ENCODE assay signal across 1 cellular context in the genomic region with DNA sequence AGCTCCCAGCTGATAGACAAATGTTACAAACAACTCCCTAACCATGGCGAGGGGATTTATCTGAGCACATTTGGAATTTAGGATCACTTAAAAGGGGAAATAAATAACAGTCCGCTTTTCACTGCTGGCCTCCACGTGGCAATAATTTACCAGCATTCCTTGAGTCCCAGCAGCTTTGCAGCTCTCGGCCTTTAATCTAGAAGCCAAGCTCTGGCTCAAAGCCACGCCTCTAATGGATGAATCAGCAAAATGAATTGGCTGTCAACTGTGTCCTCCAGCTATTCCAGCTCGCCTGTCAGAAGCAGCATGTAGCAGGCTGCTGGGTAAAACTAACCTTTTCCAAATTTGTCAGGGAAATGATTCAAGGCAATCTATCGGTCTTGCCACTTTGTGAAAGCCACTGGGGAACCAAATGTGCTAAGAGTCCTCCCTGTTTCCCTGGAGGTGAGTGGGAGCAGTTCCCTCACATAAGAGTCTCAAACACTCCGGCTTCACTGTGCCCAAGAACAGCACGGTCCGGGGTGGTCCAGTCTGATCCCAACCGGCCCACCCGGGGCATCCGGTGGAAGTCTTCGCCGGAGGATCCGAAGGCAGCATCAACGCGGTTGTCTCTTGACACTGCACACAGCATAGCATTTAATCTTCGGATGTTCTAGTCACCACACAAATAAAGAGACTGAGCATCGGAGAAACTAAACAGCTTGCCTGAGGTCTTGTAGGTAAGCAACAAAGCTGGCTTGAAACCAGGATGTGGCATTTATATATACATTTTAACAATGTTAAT.
TF ChIP-seq lines count a peak whose summit lies in the region.

No MANE protein-coding gene starts in this region.

TF ChIP-seq in HepG2, 621 proteins besides CTCF, POLR2A, EP300 and RAD21 (continued from another document and continues in another):
- TF ChIP-seq, protein P1, sequence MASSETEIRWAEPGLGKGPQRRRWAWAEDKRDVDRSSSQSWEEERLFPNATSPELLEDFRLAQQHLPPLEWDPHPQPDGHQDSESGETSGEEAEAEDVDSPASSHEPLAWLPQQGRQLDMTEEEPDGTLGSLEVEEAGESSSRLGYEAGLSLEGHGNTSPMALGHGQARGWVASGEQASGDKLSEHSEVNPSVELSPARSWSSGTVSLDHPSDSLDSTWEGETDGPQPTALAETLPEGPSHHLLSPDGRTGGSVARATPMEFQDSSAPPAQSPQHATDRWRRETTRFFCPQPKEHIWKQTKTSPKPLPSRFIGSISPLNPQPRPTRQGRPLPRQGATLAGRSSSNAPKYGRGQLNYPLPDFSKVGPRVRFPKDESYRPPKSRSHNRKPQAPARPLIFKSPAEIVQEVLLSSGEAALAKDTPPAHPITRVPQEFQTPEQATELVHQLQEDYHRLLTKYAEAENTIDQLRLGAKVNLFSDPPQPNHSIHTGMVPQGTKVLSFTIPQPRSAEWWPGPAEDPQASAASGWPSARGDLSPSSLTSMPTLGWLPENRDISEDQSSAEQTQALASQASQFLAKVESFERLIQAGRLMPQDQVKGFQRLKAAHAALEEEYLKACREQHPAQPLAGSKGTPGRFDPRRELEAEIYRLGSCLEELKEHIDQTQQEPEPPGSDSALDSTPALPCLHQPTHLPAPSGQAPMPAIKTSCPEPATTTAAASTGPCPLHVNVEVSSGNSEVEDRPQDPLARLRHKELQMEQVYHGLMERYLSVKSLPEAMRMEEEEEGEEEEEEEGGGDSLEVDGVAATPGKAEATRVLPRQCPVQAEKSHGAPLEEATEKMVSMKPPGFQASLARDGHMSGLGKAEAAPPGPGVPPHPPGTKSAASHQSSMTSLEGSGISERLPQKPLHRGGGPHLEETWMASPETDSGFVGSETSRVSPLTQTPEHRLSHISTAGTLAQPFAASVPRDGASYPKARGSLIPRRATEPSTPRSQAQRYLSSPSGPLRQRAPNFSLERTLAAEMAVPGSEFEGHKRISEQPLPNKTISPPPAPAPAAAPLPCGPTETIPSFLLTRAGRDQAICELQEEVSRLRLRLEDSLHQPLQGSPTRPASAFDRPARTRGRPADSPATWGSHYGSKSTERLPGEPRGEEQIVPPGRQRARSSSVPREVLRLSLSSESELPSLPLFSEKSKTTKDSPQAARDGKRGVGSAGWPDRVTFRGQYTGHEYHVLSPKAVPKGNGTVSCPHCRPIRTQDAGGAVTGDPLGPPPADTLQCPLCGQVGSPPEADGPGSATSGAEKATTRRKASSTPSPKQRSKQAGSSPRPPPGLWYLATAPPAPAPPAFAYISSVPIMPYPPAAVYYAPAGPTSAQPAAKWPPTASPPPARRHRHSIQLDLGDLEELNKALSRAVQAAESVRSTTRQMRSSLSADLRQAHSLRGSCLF (CRISPR knock-in tag; IDR thresholded peaks at IDR 0.05; ENCODE audit: borderline replicate concordance): peak; percentile 71; the same call in 1 of the 2 replicates
- TF ChIP-seq MAZ (IDR thresholded peaks at IDR 0.05; ENCODE audit: borderline replicate concordance, low read depth, low read length) (no peak), MAZ (CRISPR knock-in tag; IDR thresholded peaks at IDR 0.05; ENCODE audit: low read depth) (peak; percentile 78; the same call in 1 of the 2 replicates), HIVEP1 (CRISPR knock-in tag; IDR thresholded peaks at IDR 0.05) (no peak), ZKSCAN5 (CRISPR knock-in tag; IDR thresholded peaks at IDR 0.05) (peak; percentile 46; the same call in 1 of the 2 replicates), TGIF2 (CRISPR knock-in tag; IDR thresholded peaks at IDR 0.05) (peak; percentile 100), CHD4 (IDR thresholded peaks at IDR 0.05; ENCODE audit: borderline replicate concordance, low read length) (no peak), RORA (CRISPR knock-in tag; IDR thresholded peaks at IDR 0.05) (no peak), ZSCAN31 (CRISPR knock-in tag; IDR thresholded peaks at IDR 0.05; ENCODE audit: low read depth) (0 out of 2 replicates have a peak, but pooled peaks have one; percentile 61), RFXAP (CRISPR knock-in tag; IDR thresholded peaks at IDR 0.05; ENCODE audit: borderline replicate concordance) (peak; percentile 39; the same call in 1 of the 2 replicates), ZNF234 (CRISPR knock-in tag; conservative IDR thresholded peaks at IDR 0.05) (0 out of 2 replicates have a peak, but pooled peaks have one; percentile 51), PITX1 (CRISPR knock-in tag; IDR thresholded peaks at IDR 0.05) (peak; percentile 91), ZNF124 (CRISPR knock-in tag; IDR thresholded peaks at IDR 0.05) (peak; percentile 83; the same call in 1 of the 2 replicates), ZNF616 (CRISPR knock-in tag; IDR thresholded peaks at IDR 0.05; ENCODE audit: low read depth) (no peak), HDAC6 (IDR thresholded peaks at IDR 0.05; ENCODE audit: low read depth, low read length) (no peak), HNF4A (CRISPR knock-in tag; IDR thresholded peaks at IDR 0.05) (peak; percentile 61), PHF5A (CRISPR knock-in tag; IDR thresholded peaks at IDR 0.05; ENCODE audit: low read depth, unreplicated experiment) (no peak), TBX3 (IDR thresholded peaks at IDR 0.05; ENCODE audit: borderline replicate concordance) (no peak), IKZF4 (CRISPR knock-in tag; IDR thresholded peaks at IDR 0.05; ENCODE audit: borderline replicate concordance, low read depth, not compliant biosample characterization) (peak; percentile 9), ZNF746 (CRISPR knock-in tag; IDR thresholded peaks at IDR 0.05) (no peak), CCDC6 (CRISPR knock-in tag; IDR thresholded peaks at IDR 0.05) (peak; percentile 92), MTF2 (CRISPR knock-in tag; IDR thresholded peaks at IDR 0.05; ENCODE audit: borderline replicate concordance) (no peak), ZNF776 (CRISPR knock-in tag; IDR thresholded peaks at IDR 0.05) (no peak), RXRB (CRISPR knock-in tag; IDR thresholded peaks at IDR 0.05; ENCODE audit: borderline replicate concordance) (peak; percentile 84; the same call in 1 of the 2 replicates), SATB2 (CRISPR knock-in tag; IDR thresholded peaks at IDR 0.05) (peak; percentile 94), FOXP1 (IDR thresholded peaks at IDR 0.05) (no peak), FOXP1 (CRISPR knock-in tag; IDR thresholded peaks at IDR 0.05) (no peak; the same call in 1 of the 2 replicates), HNRNPK (IDR thresholded peaks at IDR 0.05; ENCODE audit: low read depth, low read length, poor library complexity, severe bottlenecking) (no peak), POLR2AphosphoS2 (IDR thresholded peaks at IDR 0.05; ENCODE audit: low read depth, low read length) (no peak), ZNF737 (CRISPR knock-in tag; IDR thresholded peaks at IDR 0.05; ENCODE audit: borderline replicate concordance) (no peak), ZNF772 (CRISPR knock-in tag; IDR thresholded peaks at IDR 0.05) (peak; percentile 91), NFE2 (CRISPR knock-in tag; IDR thresholded peaks at IDR 0.05) (peak; percentile 100), SRY (CRISPR knock-in tag; IDR thresholded peaks at IDR 0.05) (no peak; the same call in 1 of the 2 replicates), STAT5B (CRISPR knock-in tag; IDR thresholded peaks at IDR 0.05) (no peak), ZNF335 (CRISPR knock-in tag; IDR thresholded peaks at IDR 0.05) (peak; percentile 26; the same call in 1 of the 2 replicates)
- TF ChIP-seq, protein P2, sequence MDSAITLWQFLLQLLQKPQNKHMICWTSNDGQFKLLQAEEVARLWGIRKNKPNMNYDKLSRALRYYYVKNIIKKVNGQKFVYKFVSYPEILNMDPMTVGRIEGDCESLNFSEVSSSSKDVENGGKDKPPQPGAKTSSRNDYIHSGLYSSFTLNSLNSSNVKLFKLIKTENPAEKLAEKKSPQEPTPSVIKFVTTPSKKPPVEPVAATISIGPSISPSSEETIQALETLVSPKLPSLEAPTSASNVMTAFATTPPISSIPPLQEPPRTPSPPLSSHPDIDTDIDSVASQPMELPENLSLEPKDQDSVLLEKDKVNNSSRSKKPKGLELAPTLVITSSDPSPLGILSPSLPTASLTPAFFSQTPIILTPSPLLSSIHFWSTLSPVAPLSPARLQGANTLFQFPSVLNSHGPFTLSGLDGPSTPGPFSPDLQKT (CRISPR knock-in tag; IDR thresholded peaks at IDR 0.05; ENCODE audit: borderline replicate concordance): no peak
- TF ChIP-seq, protein P3, sequence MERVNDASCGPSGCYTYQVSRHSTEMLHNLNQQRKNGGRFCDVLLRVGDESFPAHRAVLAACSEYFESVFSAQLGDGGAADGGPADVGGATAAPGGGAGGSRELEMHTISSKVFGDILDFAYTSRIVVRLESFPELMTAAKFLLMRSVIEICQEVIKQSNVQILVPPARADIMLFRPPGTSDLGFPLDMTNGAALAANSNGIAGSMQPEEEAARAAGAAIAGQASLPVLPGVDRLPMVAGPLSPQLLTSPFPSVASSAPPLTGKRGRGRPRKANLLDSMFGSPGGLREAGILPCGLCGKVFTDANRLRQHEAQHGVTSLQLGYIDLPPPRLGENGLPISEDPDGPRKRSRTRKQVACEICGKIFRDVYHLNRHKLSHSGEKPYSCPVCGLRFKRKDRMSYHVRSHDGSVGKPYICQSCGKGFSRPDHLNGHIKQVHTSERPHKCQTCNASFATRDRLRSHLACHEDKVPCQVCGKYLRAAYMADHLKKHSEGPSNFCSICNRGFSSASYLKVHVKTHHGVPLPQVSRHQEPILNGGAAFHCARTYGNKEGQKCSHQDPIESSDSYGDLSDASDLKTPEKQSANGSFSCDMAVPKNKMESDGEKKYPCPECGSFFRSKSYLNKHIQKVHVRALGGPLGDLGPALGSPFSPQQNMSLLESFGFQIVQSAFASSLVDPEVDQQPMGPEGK (CRISPR knock-in tag; IDR thresholded peaks at IDR 0.05): no peak
- TF ChIP-seq, protein P4, sequence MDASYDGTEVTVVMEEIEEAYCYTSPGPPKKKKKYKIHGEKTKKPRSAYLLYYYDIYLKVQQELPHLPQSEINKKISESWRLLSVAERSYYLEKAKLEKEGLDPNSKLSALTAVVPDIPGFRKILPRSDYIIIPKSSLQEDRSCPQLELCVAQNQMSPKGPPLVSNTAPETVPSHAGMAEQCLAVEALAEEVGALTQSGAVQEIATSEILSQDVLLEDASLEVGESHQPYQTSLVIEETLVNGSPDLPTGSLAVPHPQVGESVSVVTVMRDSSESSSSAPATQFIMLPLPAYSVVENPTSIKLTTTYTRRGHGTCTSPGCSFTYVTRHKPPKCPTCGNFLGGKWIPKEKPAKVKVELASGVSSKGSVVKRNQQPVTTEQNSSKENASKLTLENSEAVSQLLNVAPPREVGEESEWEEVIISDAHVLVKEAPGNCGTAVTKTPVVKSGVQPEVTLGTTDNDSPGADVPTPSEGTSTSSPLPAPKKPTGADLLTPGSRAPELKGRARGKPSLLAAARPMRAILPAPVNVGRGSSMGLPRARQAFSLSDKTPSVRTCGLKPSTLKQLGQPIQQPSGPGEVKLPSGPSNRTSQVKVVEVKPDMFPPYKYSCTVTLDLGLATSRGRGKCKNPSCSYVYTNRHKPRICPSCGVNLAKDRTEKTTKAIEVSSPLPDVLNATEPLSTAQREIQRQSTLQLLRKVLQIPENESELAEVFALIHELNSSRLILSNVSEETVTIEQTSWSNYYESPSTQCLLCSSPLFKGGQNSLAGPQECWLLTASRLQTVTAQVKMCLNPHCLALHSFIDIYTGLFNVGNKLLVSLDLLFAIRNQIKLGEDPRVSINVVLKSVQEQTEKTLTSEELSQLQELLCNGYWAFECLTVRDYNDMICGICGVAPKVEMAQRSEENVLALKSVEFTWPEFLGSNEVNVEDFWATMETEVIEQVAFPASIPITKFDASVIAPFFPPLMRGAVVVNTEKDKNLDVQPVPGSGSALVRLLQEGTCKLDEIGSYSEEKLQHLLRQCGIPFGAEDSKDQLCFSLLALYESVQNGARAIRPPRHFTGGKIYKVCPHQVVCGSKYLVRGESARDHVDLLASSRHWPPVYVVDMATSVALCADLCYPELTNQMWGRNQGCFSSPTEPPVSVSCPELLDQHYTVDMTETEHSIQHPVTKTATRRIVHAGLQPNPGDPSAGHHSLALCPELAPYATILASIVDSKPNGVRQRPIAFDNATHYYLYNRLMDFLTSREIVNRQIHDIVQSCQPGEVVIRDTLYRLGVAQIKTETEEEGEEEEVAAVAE (CRISPR knock-in tag; IDR thresholded peaks at IDR 0.05; ENCODE audit: borderline replicate concordance): peak; percentile 80
- TF ChIP-seq, protein P5, sequence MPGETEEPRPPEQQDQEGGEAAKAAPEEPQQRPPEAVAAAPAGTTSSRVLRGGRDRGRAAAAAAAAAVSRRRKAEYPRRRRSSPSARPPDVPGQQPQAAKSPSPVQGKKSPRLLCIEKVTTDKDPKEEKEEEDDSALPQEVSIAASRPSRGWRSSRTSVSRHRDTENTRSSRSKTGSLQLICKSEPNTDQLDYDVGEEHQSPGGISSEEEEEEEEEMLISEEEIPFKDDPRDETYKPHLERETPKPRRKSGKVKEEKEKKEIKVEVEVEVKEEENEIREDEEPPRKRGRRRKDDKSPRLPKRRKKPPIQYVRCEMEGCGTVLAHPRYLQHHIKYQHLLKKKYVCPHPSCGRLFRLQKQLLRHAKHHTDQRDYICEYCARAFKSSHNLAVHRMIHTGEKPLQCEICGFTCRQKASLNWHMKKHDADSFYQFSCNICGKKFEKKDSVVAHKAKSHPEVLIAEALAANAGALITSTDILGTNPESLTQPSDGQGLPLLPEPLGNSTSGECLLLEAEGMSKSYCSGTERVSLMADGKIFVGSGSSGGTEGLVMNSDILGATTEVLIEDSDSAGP (CRISPR knock-in tag; IDR thresholded peaks at IDR 0.05; ENCODE audit: borderline replicate concordance): peak; percentile 67; the same call in 1 of the 2 replicates
- TF ChIP-seq, protein P6, sequence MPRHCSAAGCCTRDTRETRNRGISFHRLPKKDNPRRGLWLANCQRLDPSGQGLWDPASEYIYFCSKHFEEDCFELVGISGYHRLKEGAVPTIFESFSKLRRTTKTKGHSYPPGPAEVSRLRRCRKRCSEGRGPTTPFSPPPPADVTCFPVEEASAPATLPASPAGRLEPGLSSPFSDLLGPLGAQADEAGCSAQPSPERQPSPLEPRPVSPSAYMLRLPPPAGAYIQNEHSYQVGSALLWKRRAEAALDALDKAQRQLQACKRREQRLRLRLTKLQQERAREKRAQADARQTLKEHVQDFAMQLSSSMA (CRISPR knock-in tag; IDR thresholded peaks at IDR 0.05): 0 out of 2 replicates have a peak, but pooled peaks have one; percentile 9
- TF ChIP-seq, protein P7, sequence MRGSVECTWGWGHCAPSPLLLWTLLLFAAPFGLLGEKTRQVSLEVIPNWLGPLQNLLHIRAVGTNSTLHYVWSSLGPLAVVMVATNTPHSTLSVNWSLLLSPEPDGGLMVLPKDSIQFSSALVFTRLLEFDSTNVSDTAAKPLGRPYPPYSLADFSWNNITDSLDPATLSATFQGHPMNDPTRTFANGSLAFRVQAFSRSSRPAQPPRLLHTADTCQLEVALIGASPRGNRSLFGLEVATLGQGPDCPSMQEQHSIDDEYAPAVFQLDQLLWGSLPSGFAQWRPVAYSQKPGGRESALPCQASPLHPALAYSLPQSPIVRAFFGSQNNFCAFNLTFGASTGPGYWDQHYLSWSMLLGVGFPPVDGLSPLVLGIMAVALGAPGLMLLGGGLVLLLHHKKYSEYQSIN (CRISPR knock-in tag; IDR thresholded peaks at IDR 0.05; ENCODE audit: borderline replicate concordance): no peak
